Comparison of ENCODE assay signal across 14 cellular contexts in genomic region chr7:117092801-117093200, GRCh38.
DNase-seq lines count a peak whose midpoint lies in the region; ATAC-seq and TF ChIP-seq lines count a peak whose summit lies in the region.
"Had no signal": no experiment of that assay in that cellular context is flagged by ENCODE, and none has a peak within 500 bp of the region (broad histone marks: within the 10 kb centered on the region; RNA-seq: fewer than 3 reads in every experiment).

No MANE protein-coding gene starts in this region.

- no peaks in the 10 kb centered on the region for H3K27me3 ChIP-seq in AG04450 (ENCODE audit: control insufficient read depth, insufficient read depth, low read length)
- H3K27me3 ChIP-seq: BLaER1 had no signal

- no peak overlapping the region for H3K4me3 ChIP-seq in AG04450 (ENCODE audit: low read depth, low read length)
- no peak overlapping the region for H3K4me3 ChIP-seq in fibroblast of villous mesenchyme (ENCODE audit: low read depth, low read length)
- H3K4me3 ChIP-seq: BLaER1, HAP-1, K562 had no signal

- POLR2A ChIA-PET in AG04450 (lab: Yijun Ruan, JAX): no interaction called here

- no peaks in the 10 kb centered on the region for H3K9me3 ChIP-seq in AG04450 (ENCODE audit: control insufficient read depth, insufficient read depth, low read length)
- H3K9me3 ChIP-seq: BLaER1, HAP-1 had no signal

- DNase-seq in AG04450 (ENCODE audit: low read depth, low spot score) (peak; percentile 60), GM04504 (ENCODE audit: low read depth) (peak; percentile 65), NCI-H69 (lab: John Stamatoyannopoulos, UW) (peak; percentile 35), fibroblast of villous mesenchyme (ENCODE audit: low read depth) (peak; percentile 89), OCI-M2 (lab: John Stamatoyannopoulos, UW; ENCODE audit: unreplicated experiment) (no peak), NCI-H1048 (lab: John Stamatoyannopoulos, UW) (no peak)
- DNase-seq: CD8-positive, alpha-beta memory T cell; EL; NCI-H774 had no signal

- TF ChIP-seq CTCF in AG04450 (IDR thresholded peaks at IDR 0.05; ENCODE audit: low read depth, low read length) (no peak), fibroblast of villous mesenchyme (IDR thresholded peaks at IDR 0.05; ENCODE audit: insufficient read depth, low read depth, low read length) (no peak)

- H3K27ac ChIP-seq in AG04450 (ENCODE audit: low read depth, low read length): no peak overlapping the region
- H3K27ac ChIP-seq: BLaER1 had no signal

- CTCF ChIA-PET in AG04450 (lab: Charles Lee): interaction anchor here (0.9 kb wide), 1 partner anchor 33 kb away, joined by 3 read pairs; no protein-coding TSS in a partner anchor

- ATAC-seq in GM19023 (IDR thresholded peaks at IDR 0.05; ENCODE audit: unreplicated experiment): no peak
- ATAC-seq in GM18502 (IDR thresholded peaks at IDR 0.05; ENCODE audit: poor library complexity, unreplicated experiment): no peak
- ATAC-seq: K562 had no signal

Comparison
In these comparisons a context has a peak if more than half of its experiments do, and no peak if none do; other contexts are left out.
1. DNase-seq: peak in AG04450 (single experiment), GM04504 (single experiment), NCI-H69 (single experiment) and fibroblast of villous mesenchyme (single experiment); none in OCI-M2 (single experiment) and NCI-H1048 (single experiment).